ENCODE assay signal across 23 cellular contexts in genomic region chr12:25252946-25253345, GRCh38. TPM values are rescaled to one million over a fixed set of nuclear protein-coding genes. Genes with fewer than 3 reads are reported as not detected.
DNase-seq lines count a peak whose midpoint lies in the region; ATAC-seq, FAIRE-seq and TF ChIP-seq lines count a peak whose summit lies in the region.
"Had no signal": no experiment of that assay in that cellular context is flagged by ENCODE, and none has a peak within 500 bp of the region (broad histone marks: within the 10 kb centered on the region; RNA-seq: fewer than 3 reads in every experiment).

No MANE protein-coding gene starts in this region.

- peaks cover 21% of the 10 kb centered on the region for H3K79me2 ChIP-seq in GM12878 (ENCODE audit: control insufficient read depth, insufficient read depth, low read length)

- TF ChIP-seq CTCF in HEK293 (tag by site-specific recombination; IDR thresholded peaks at IDR 0.05): no peak
- TF ChIP-seq CTCF in GM12878 (IDR thresholded peaks at IDR 0.05 in 2 of 3, conservative IDR thresholded peaks at IDR 0.05 in 1 of 3; ENCODE audit: control insufficient read depth in 2 of 3, extremely low read depth in 1 of 3, insufficient read depth in 1 of 3, low read depth in 3 of 3, low read length in 3 of 3): no peak
- TF ChIP-seq CTCF in nephron (IDR thresholded peaks at IDR 0.05; ENCODE audit: unreplicated experiment in 3 of 3): no peak

- BruUV-seq in GM12878 (replicated peaks; lab: Mats Ljungman, UMichigan): no TSS peak

- H3K4me3 ChIP-seq in CD4-positive, CD25-positive, alpha-beta regulatory T cell (ENCODE audit: low read depth, low read length): no peak overlapping the region
- H3K4me3 ChIP-seq in HEK293 (ENCODE audit: low read depth, low read length) (no peak overlapping the region), GM12878 (no peak overlapping the region)
- H3K4me3 ChIP-seq: BLaER1, GM23248, lung, smooth muscle cell had no signal

- peak overlapping the region in 2 of 3 donors; percentile 42 to 57 for H3K27ac Mint-ChIP-seq in CD4-positive, CD25-positive, alpha-beta regulatory T cell
- H3K27ac Mint-ChIP-seq in nephron: peak overlapping the region in 2 of 3 experiments; percentile 80
- H3K27ac Mint-ChIP-seq: HFFc6 had no signal

- H3K36me3 Mint-ChIP-seq in CD4-positive, CD25-positive, alpha-beta regulatory T cell: no peaks in the 10 kb centered on the region
- peaks cover 3% of the 10 kb centered on the region for H3K36me3 Mint-ChIP-seq in nephron (ENCODE audit: low read depth)

- peaks cover 2% of the 10 kb centered on the region for H3K27me3 ChIP-seq in CD4-positive, CD25-positive, alpha-beta regulatory T cell (ENCODE audit: control insufficient read depth, insufficient read depth, low read length)
- no peaks in the 10 kb centered on the region for H3K27me3 ChIP-seq in GM12878 (replicated peaks in 1 of 2; ENCODE audit: control insufficient read depth in 2 of 2, insufficient read depth in 2 of 2, low read length in 1 of 2)
- H3K27me3 ChIP-seq: BLaER1 had no signal

- TF ChIP-seq EP300 in GM12878 (IDR thresholded peaks at IDR 0.05; ENCODE audit: borderline replicate concordance in 1 of 2, control insufficient read depth in 1 of 2, low read depth in 2 of 2, low read length in 2 of 2): no peak

- no peaks in the 10 kb centered on the region for H3K9me3 ChIP-seq in CD4-positive, CD25-positive, alpha-beta regulatory T cell (ENCODE audit: control insufficient read depth in 2 of 2, low read length in 2 of 2)
- no peaks in the 10 kb centered on the region for H3K9me3 ChIP-seq in HEK293 (ENCODE audit: control insufficient read depth, insufficient read depth, low read depth, low read length)
- H3K9me3 ChIP-seq in GM12878 (replicated peaks; ENCODE audit: control insufficient read depth, insufficient read depth, low read length): no peaks in the 10 kb centered on the region; the same call in 2 of the 3 replicates
- H3K9me3 ChIP-seq: BLaER1 had no signal

- RAD21 ChIA-PET in GM12878 (lab: Charles Lee; ENCODE audit: unreplicated experiment): interaction anchor here (1.4 to 2.2 kb wide), 3 partner anchors 11 to 132 kb away, joined by 3 to 5 read pairs (median 4); no protein-coding TSS in a partner anchor

- no peaks in the 10 kb centered on the region for H4K20me1 ChIP-seq in GM12878 (ENCODE audit: control insufficient read depth, insufficient read depth)

- H3K4me2 ChIP-seq in GM12878 (ENCODE audit: control insufficient read depth, insufficient read depth): peak overlapping the region; percentile 74; the same call in 1 of the 2 replicates
- H3K4me2 ChIP-seq: BLaER1, smooth muscle cell had no signal

- intact Hi-C loops in GM12878 (cut with micrococcal nuclease; ENCODE audit: unreplicated experiment): no loop called here

- WGBS in GM12878 (ENCODE audit: insufficient coverage, insufficient replicate concordance, low lambda C conversion rate, missing lambda C conversion rate): 78% methylated on average over 3 of the region's 3 CpGs

- peak overlapping the region; percentile 61; the same call in 1 of the 2 replicates for H2AFZ ChIP-seq in GM12878 (ENCODE audit: control insufficient read depth, low read depth, low read length)
- H2AFZ ChIP-seq: GM23248 had no signal

- POLR2A ChIA-PET in HEK293 (lab: Yijun Ruan, JAX) (interaction anchor here (0.6 kb wide), 1 partner anchor 99 kb away, joined by 6 read pairs; no protein-coding TSS in a partner anchor), GM12878 (lab: Charles Lee) (interaction anchor here (1.2 kb wide), 1 partner anchor 82 kb away, joined by 3 read pairs; no protein-coding TSS in a partner anchor)

- TF ChIP-seq RAD21 in GM12878 (IDR thresholded peaks at IDR 0.05; ENCODE audit: insufficient read depth, low read depth, low read length): no peak

- no peak for TF ChIP-seq POLR2A in GM12878 (IDR thresholded peaks at IDR 0.05; ENCODE audit: low read depth, low read length)

- SMC1A ChIA-PET in GM12878 (lab: Charles Lee; ENCODE audit: uncharacterized antibody, unreplicated experiment): interaction anchor here (2.1 to 2.9 kb wide), 2 partner anchors 11 to 135 kb away, joined by 5 to 12 read pairs; no protein-coding TSS in a partner anchor

- no peaks in the 10 kb centered on the region for H3K36me3 ChIP-seq in CD4-positive, CD25-positive, alpha-beta regulatory T cell (ENCODE audit: control insufficient read depth, insufficient read depth, low read length)
- H3K36me3 ChIP-seq in HEK293 (ENCODE audit: control insufficient read depth in 2 of 2, insufficient read depth in 1 of 2, low read length in 2 of 2) (peaks cover 0 to 3% of the 10 kb centered on the region in 2 experiments; a peak in 1 of 3 replicates), GM12878 (ENCODE audit: control insufficient read depth in 2 of 2, insufficient read depth in 2 of 2, low read length in 1 of 2) (no peaks in the 10 kb centered on the region)

- H3K9ac ChIP-seq in GM12878 (ENCODE audit: control insufficient read depth, insufficient read depth, low read length): no peak overlapping the region
- H3K9ac ChIP-seq: BLaER1, GM23248 had no signal

- no peak for DNase-seq in CD4-positive, CD25-positive, alpha-beta regulatory T cell
- DNase-seq in GM12878 (ENCODE audit: low read depth, low spot score) (no peak), NCI-H510A treated with DMSO at 0.1 percent for 48 hours (lab: John Stamatoyannopoulos, UW) (no peak), inferior parietal cortex (ENCODE audit: extremely low spot score) (no peak)
- DNase-seq: ACHN; activated naive CD4-positive, alpha-beta T cell treated with anti-CD3 and anti-CD28 coated beads, Interleukin-2, amount 10 ng/mL, durations not matched to agents 7 days and 5 days; cerebellar nuclear complex; glutamatergic neuron; GM23248; HFFc6; KBM-7; NCI-H1436 treated with DMSO at 0.1 percent for 48 hours; NK-92 treated with Interleukin-12 subunit alpha and Interleukin-12 subunit beta, amount 100 ng/mL, for 24 hours had no signal

- CTCF ChIA-PET in HEK293 (lab: Yijun Ruan, JAX): interaction anchor here (1.1 kb wide), 1 partner anchor 134 kb away, joined by 3 read pairs; no protein-coding TSS in a partner anchor
- CTCF ChIA-PET in GM12878 (lab: Yijun Ruan, JAX): interaction anchor here (0.9 kb wide), 1 partner anchor 12 kb away, joined by 3 read pairs; no protein-coding TSS in a partner anchor

- H3K9me3 Mint-ChIP-seq in CD4-positive, CD25-positive, alpha-beta regulatory T cell: no peaks in the 10 kb centered on the region
- no peaks in the 10 kb centered on the region for H3K9me3 Mint-ChIP-seq in nephron
- H3K9me3 Mint-ChIP-seq: activated naive CD4-positive, alpha-beta T cell treated with anti-CD3 and anti-CD28 coated beads, Interleukin-2, amount 10 ng/mL, durations not matched to agents 7 days and 5 days; HFFc6 had no signal

- H3K4me3 Mint-ChIP-seq in CD4-positive, CD25-positive, alpha-beta regulatory T cell: peak overlapping the region in 3 of 4 donors; percentile 63 to 98 (median 92)
- H3K4me3 Mint-ChIP-seq in nephron: peak overlapping the region; percentile 86 to 93 (median 89)
- H3K4me3 Mint-ChIP-seq: activated CD4-positive, alpha-beta T cell treated with anti-CD3 and anti-CD28 coated beads for 36 hours; activated naive CD4-positive, alpha-beta T cell treated with anti-CD3 and anti-CD28 coated beads, Interleukin-2, amount 10 ng/mL, durations not matched to agents 7 days and 5 days; HFFc6 had no signal

- peaks cover 4% of the 10 kb centered on the region for H3K27me3 Mint-ChIP-seq in CD4-positive, CD25-positive, alpha-beta regulatory T cell
- no peaks in the 10 kb centered on the region for H3K27me3 Mint-ChIP-seq in nephron (ENCODE audit: low read depth)

- peaks cover 9 to 39% (median 26%) of the 10 kb centered on the region in 4 donors for H3K4me1 Mint-ChIP-seq in CD4-positive, CD25-positive, alpha-beta regulatory T cell
- peaks cover 12% of the 10 kb centered on the region for H3K4me1 Mint-ChIP-seq in nephron

- peaks cover 25% of the 10 kb centered on the region for H3K4me1 ChIP-seq in CD4-positive, CD25-positive, alpha-beta regulatory T cell (ENCODE audit: control insufficient read depth, insufficient read depth, low read length, poor library complexity, severe bottlenecking)
- H3K4me1 ChIP-seq in HEK293 (ENCODE audit: control insufficient read depth, insufficient read depth, low read length) (peaks cover 3% of the 10 kb centered on the region; the same call in 1 of the 2 replicates), GM12878 (ENCODE audit: control insufficient read depth, insufficient read depth, low read length) (peaks cover 10% of the 10 kb centered on the region)

- no peak for ATAC-seq in CD4-positive, CD25-positive, alpha-beta regulatory T cell (ENCODE audit: low read depth in 2 of 2)
- ATAC-seq in GM12878 (no peak), GM18858 (IDR thresholded peaks at IDR 0.05; ENCODE audit: unreplicated experiment) (no peak)
- ATAC-seq: activated CD4-positive, alpha-beta T cell treated with anti-CD3 and anti-CD28 coated beads for 36 hours had no signal

- FAIRE-seq in GM12878 (lab: Jason Lieb, UNC): no peak
- FAIRE-seq: RCC 7860 had no signal

- in situ Hi-C loops in GM12878 (cut with MboI): no loop called here

- no peak overlapping the region for H3K27ac ChIP-seq in CD4-positive, CD25-positive, alpha-beta regulatory T cell (ENCODE audit: insufficient read depth, low read length, poor library complexity, severe bottlenecking)
- H3K27ac ChIP-seq in HEK293 (ENCODE audit: extremely low read depth, low read depth, low read length) (no peak overlapping the region), GM12878 (ENCODE audit: control insufficient read depth, insufficient read depth) (no peak overlapping the region)
- H3K27ac ChIP-seq: BLaER1, GM23248 had no signal

RNA-seq across cellular contexts. Expression of gene KRAS, which starts 2.2 kb away (rescaled TPM):
- 24.0 TPM for total RNA-seq in CD4-positive, CD25-positive, alpha-beta regulatory T cell
- polyA plus RNA-seq in CD4-positive, CD25-positive, alpha-beta regulatory T cell: 10 to 100 TPM; 25.9 to 46.7 (median 35.8) TPM
- 8.9 and 9.4 TPM in 2 replicates for total RNA-seq in GM12878 (2013; cell fraction: nucleolus; rRNA removed)
- total RNA-seq in GM12878 (2014; rRNA removed): 4.9 and 5.6 TPM in 2 replicates
- 5.9 and 6.6 TPM in 2 replicates for total RNA-seq in GM12878 (2014; rRNA removed; fragmentation: Illumina TruSeq; extraction: Trizol)
- 8.3 and 9.4 TPM in 2 replicates for total RNA-seq in GM12878 (2021)
- polyA plus RNA-seq in GM12878 (2011; ENCODE audit: low read depth): 3.1 TPM
- polyA plus RNA-seq in GM12878 (2011; rRNA removed): 23.8 and 38.7 TPM in 2 replicates
- 8.5 and 10.5 TPM in 2 replicates for polyA plus RNA-seq in GM12878 (2011; cell fraction: cytosol; rRNA removed)
- 7.4 and 7.8 TPM in 2 replicates for polyA plus RNA-seq in GM12878 (2011; cell fraction: nucleus; rRNA removed)
- 6.1 and 6.2 TPM in 2 replicates for polyA plus RNA-seq in GM12878 (2012)
- 9.3 and 12.5 TPM in 2 replicates for polyA plus RNA-seq in GM12878 (2014; fragmentation: Illumina TruSeq; extraction: Trizol)
- polyA plus RNA-seq in GM12878 (2014; fragmentation: Nextera tagmentation; extraction: Ambion mirVana): 1 to 10 TPM; 3.1 to 6.1 TPM
- polyA plus RNA-seq in GM12878 (2014; rRNA removed): 4.8 and 6.1 TPM in 2 replicates
- 10 to 100 TPM; 15.7 to 17.6 TPM for polyA plus RNA-seq in GM12878 (2016; fragmentation: Nextera tagmentation; extraction: Ambion mirVana)
- polyA minus RNA-seq in GM12878 (2011; rRNA and poly(A)+ RNA removed): 12.1 and 15.8 TPM in 2 replicates
- polyA minus RNA-seq in GM12878 (2011; cell fraction: cytosol; rRNA and poly(A)+ RNA removed): 8.4 and 10.0 TPM in 2 replicates
- 8.3 and 14.4 TPM in 2 replicates for polyA minus RNA-seq in GM12878 (2011; cell fraction: nucleus; rRNA and poly(A)+ RNA removed)

RNA-seq across cellular contexts. Expression of gene ETFRF1, which starts 57.9 kb away (rescaled TPM):
- total RNA-seq in CD4-positive, CD25-positive, alpha-beta regulatory T cell: 18.0 TPM
- polyA plus RNA-seq in CD4-positive, CD25-positive, alpha-beta regulatory T cell: 10 to 100 TPM; 22.8 to 32.8 (median 28.7) TPM
- 25.8 and 34.9 TPM in 2 replicates for total RNA-seq in GM12878 (2013; cell fraction: nucleolus; rRNA removed)
- total RNA-seq in GM12878 (2014; rRNA removed) (16.3 and 18.1 TPM in 2 replicates), GM12878 (2014; rRNA removed; fragmentation: Illumina TruSeq; extraction: Trizol) (22.4 and 23.8 TPM in 2 replicates), GM12878 (2021) (11.8 and 12.0 TPM in 2 replicates)
- polyA plus RNA-seq in GM12878 (2011; ENCODE audit: low read depth): 7.1 TPM
- polyA plus RNA-seq in GM12878 (2011; rRNA removed) (9.9 and 21.5 TPM in 2 replicates), GM12878 (2014; fragmentation: Illumina TruSeq; extraction: Trizol) (30.1 and 38.2 TPM in 2 replicates), GM12878 (2014; fragmentation: Nextera tagmentation; extraction: Ambion mirVana) (10 to 100 TPM; 48.2 to 59.6 TPM), GM12878 (2014; rRNA removed) (11.2 and 16.3 TPM in 2 replicates), GM12878 (2016; fragmentation: Nextera tagmentation; extraction: Ambion mirVana) (10 to 100 TPM; 36.9 to 44.5 TPM)
- polyA plus RNA-seq in GM12878 (2011; cell fraction: cytosol; rRNA removed): 3.1 and 3.4 TPM in 2 replicates
- polyA plus RNA-seq in GM12878 (2011; cell fraction: nucleus; rRNA removed): 4.5 and 5.2 TPM in 2 replicates
- 11.0 and 12.1 TPM in 2 replicates for polyA plus RNA-seq in GM12878 (2012)
- polyA minus RNA-seq in GM12878 (2011; rRNA and poly(A)+ RNA removed): 4.4 and 5.5 TPM in 2 replicates
- polyA minus RNA-seq in GM12878 (2011; cell fraction: cytosol; rRNA and poly(A)+ RNA removed): 1.2 and 2.1 TPM in 2 replicates
- polyA minus RNA-seq in GM12878 (2011; cell fraction: nucleus; rRNA and poly(A)+ RNA removed): 7.1 and 7.7 TPM in 2 replicates

RNA-seq across cellular contexts. Expression of gene DNAI7, which starts 58.0 kb away (rescaled TPM):
- 0.25 TPM for total RNA-seq in CD4-positive, CD25-positive, alpha-beta regulatory T cell
- polyA plus RNA-seq in CD4-positive, CD25-positive, alpha-beta regulatory T cell: under 1 TPM in 1 of 4 donors, not detected in 3; 0.07 TPM
- not detected in 2 replicates for total RNA-seq in GM12878 (2013; cell fraction: nucleolus; rRNA removed)
- total RNA-seq in GM12878 (2014; rRNA removed): 0.05 TPM in 1 of 2 replicates, not detected in the other
- total RNA-seq in GM12878 (2014; rRNA removed; fragmentation: Illumina TruSeq; extraction: Trizol): not detected in 2 replicates
- total RNA-seq in GM12878 (2021): not detected in 2 replicates
- not detected for polyA plus RNA-seq in GM12878 (2011; ENCODE audit: low read depth)
- 0.04 TPM in 1 of 2 replicates, not detected in the other for polyA plus RNA-seq in GM12878 (2011; rRNA removed)
- polyA plus RNA-seq in GM12878 (2011; cell fraction: cytosol; rRNA removed): not detected in 2 replicates
- polyA plus RNA-seq in GM12878 (2011; cell fraction: nucleus; rRNA removed): 0.07 TPM in 1 of 2 replicates, not detected in the other
- 0.11 and 0.15 TPM in 2 replicates for polyA plus RNA-seq in GM12878 (2012)
- 0.07 TPM in 1 of 2 replicates, not detected in the other for polyA plus RNA-seq in GM12878 (2014; fragmentation: Illumina TruSeq; extraction: Trizol)
- under 1 TPM; 0.11 to 0.48 TPM for polyA plus RNA-seq in GM12878 (2014; fragmentation: Nextera tagmentation; extraction: Ambion mirVana)
- polyA plus RNA-seq in GM12878 (2014; rRNA removed): 0.05 and 0.08 TPM in 2 replicates
- polyA plus RNA-seq in GM12878 (2016; fragmentation: Nextera tagmentation; extraction: Ambion mirVana): under 1 TPM; 0.15 to 0.29 TPM
- polyA minus RNA-seq in GM12878 (2011; rRNA and poly(A)+ RNA removed): not detected in 2 replicates
- polyA minus RNA-seq in GM12878 (2011; cell fraction: cytosol; rRNA and poly(A)+ RNA removed): not detected in 2 replicates
- not detected in 2 replicates for polyA minus RNA-seq in GM12878 (2011; cell fraction: nucleus; rRNA and poly(A)+ RNA removed)
- total RNA-seq: activated CD4-positive, alpha-beta T cell treated with anti-CD3 and anti-CD28 coated beads for 36 hours; GM23248; HT-29; NCI-H460; smooth muscle cell had no signal
- polyA plus RNA-seq: GM23248, smooth muscle cell had no signal
